ENCODE assay signal across 15 cellular contexts in genomic region chr12:3998968-3999792, GRCh38.
DNase-seq lines count a peak whose midpoint lies in the region; ATAC-seq, FAIRE-seq and TF ChIP-seq lines count a peak whose summit lies in the region.
"Had no signal": no experiment of that assay in that cellular context is flagged by ENCODE, and none has a peak within 500 bp of the region (broad histone marks: within the 10 kb centered on the region; RNA-seq: fewer than 3 reads in every experiment).

No MANE protein-coding gene starts in this region.

- H3T11ph ChIP-seq in H9 (ENCODE audit: low read length): no peak overlapping the region

- H3K27me3 Mint-ChIP-seq in H9 (ENCODE audit: low read depth): peaks cover 16% of the 10 kb centered on the region
- H3K27me3 Mint-ChIP-seq in activated naive CD8-positive, alpha-beta T cell treated with anti-CD3 and anti-CD28 coated beads for 36 hours: no peaks in the 10 kb centered on the region
- peaks cover 3% of the 10 kb centered on the region for H3K27me3 Mint-ChIP-seq in activated CD8-positive, alpha-beta memory T cell treated with anti-CD3 and anti-CD28 coated beads, Interleukin-2, amount 10 ng/mL, durations not matched to agents 7 days and 5 days

- H3K14ac ChIP-seq in H9 (ENCODE audit: insufficient read depth, low read length): peak overlapping the region; percentile 64; the same call in 1 of the 2 replicates

- no peaks in the 10 kb centered on the region for H3K27me3 ChIP-seq in H9 (ENCODE audit: insufficient read depth, low read length)
- no peaks in the 10 kb centered on the region for H3K27me3 ChIP-seq in parathyroid adenoma (ENCODE audit: control insufficient read depth, insufficient read depth, low read length)
- H3K27me3 ChIP-seq: BE2C, right lobe of liver had no signal

- no peak overlapping the region for H3K4ac ChIP-seq in H9 (ENCODE audit: low read depth, low read length)

- no peaks in the 10 kb centered on the region for H3K36me3 ChIP-seq in parathyroid adenoma (ENCODE audit: control insufficient read depth, insufficient read depth, low read length)
- H3K36me3 ChIP-seq: BE2C, right lobe of liver had no signal

- H4K20me1 ChIP-seq in H9 (ENCODE audit: control insufficient read depth, insufficient read depth, insufficient read length): no peaks in the 10 kb centered on the region

- H4K91ac ChIP-seq in H9 (ENCODE audit: insufficient read length, low read depth, low read length): no peak overlapping the region

- no peak overlapping the region for H3K27ac Mint-ChIP-seq in H9
- H3K27ac Mint-ChIP-seq in activated naive CD8-positive, alpha-beta T cell treated with anti-CD3 and anti-CD28 coated beads for 36 hours: no peak overlapping the region
- no peak overlapping the region for H3K27ac Mint-ChIP-seq in activated CD8-positive, alpha-beta memory T cell treated with anti-CD3 and anti-CD28 coated beads, Interleukin-2, amount 10 ng/mL, durations not matched to agents 7 days and 5 days
- H3K27ac Mint-ChIP-seq: stimulated activated memory B cell treated with anti-CD40 and anti-IgM and Interleukin-4, amounts not matched to agents 10 μg/mL and 1 μg/mL and 100 μg/mL, for 72 hours had no signal

- TF ChIP-seq CTCF in H9 (conservative IDR thresholded peaks at IDR 0.05): no peak
- TF ChIP-seq CTCF in parathyroid adenoma (IDR thresholded peaks at IDR 0.05): no peak

- H3K79me1 ChIP-seq in H9 (ENCODE audit: insufficient read depth, low read depth, low read length, poor library complexity, severe bottlenecking): no peaks in the 10 kb centered on the region

- H4K5ac ChIP-seq in H9 (ENCODE audit: insufficient read length, low read depth, low read length): no peak overlapping the region

- peaks cover 3 to 12% of the 10 kb centered on the region in 2 experiments; a peak in 4 of 5 replicates for H3K9me3 Mint-ChIP-seq in H9
- H3K9me3 Mint-ChIP-seq in activated naive CD8-positive, alpha-beta T cell treated with anti-CD3 and anti-CD28 coated beads for 36 hours: peaks cover 5% of the 10 kb centered on the region
- H3K9me3 Mint-ChIP-seq in activated CD8-positive, alpha-beta memory T cell treated with anti-CD3 and anti-CD28 coated beads, Interleukin-2, amount 10 ng/mL, durations not matched to agents 7 days and 5 days (ENCODE audit: low read depth): peaks cover 2% of the 10 kb centered on the region
- H3K9me3 Mint-ChIP-seq: stimulated activated memory B cell treated with anti-CD40 and anti-IgM and Interleukin-4, amounts not matched to agents 10 μg/mL and 1 μg/mL and 100 μg/mL, for 72 hours had no signal

- no peak for FAIRE-seq in GM19239 (lab: Jason Lieb, UNC)

- peak overlapping the region; percentile 15 for H2BK120ac ChIP-seq in H9 (ENCODE audit: low read depth, low read length, poor library complexity, severe bottlenecking)

- no peak overlapping the region for H3K23ac ChIP-seq in H9 (ENCODE audit: insufficient read length, low read depth, low read length)

- H2BK12ac ChIP-seq in H9 (ENCODE audit: insufficient read length, low read depth, low read length): no peak overlapping the region

- no peak for ATAC-seq in HG02588 (IDR thresholded peaks at IDR 0.05; ENCODE audit: unreplicated experiment)
- no peak for ATAC-seq in activated CD8-positive, alpha-beta memory T cell treated with anti-CD3 and anti-CD28 coated beads, Interleukin-2, amount 10 ng/mL, durations not matched to agents 7 days and 5 days
- ATAC-seq: stimulated activated memory B cell treated with anti-CD40 and anti-IgM and Interleukin-4, amounts not matched to agents 10 μg/mL and 1 μg/mL and 100 μg/mL, for 72 hours had no signal

- no peak overlapping the region for H3K27ac ChIP-seq in H9 (ENCODE audit: insufficient read length, low read depth, low read length)
- H3K27ac ChIP-seq in parathyroid adenoma: peak overlapping the region; percentile 85
- H3K27ac ChIP-seq: GM23248, right lobe of liver had no signal

- H3K23me2 ChIP-seq in H9 (ENCODE audit: insufficient read length, low read depth, low read length, poor library complexity, severe bottlenecking): no peaks in the 10 kb centered on the region

- no peak overlapping the region for H3K18ac ChIP-seq in H9 (ENCODE audit: insufficient read length, low read depth, low read length)

- H3K36me3 Mint-ChIP-seq in H9 (ENCODE audit: insufficient read depth in 1 of 3, low read depth in 3 of 3): peaks cover 0 to 9% (median 8%) of the 10 kb centered on the region in 3 experiments; a peak in 4 of 7 replicates
- H3K36me3 Mint-ChIP-seq in activated naive CD8-positive, alpha-beta T cell treated with anti-CD3 and anti-CD28 coated beads for 36 hours: no peaks in the 10 kb centered on the region
- no peaks in the 10 kb centered on the region for H3K36me3 Mint-ChIP-seq in activated CD8-positive, alpha-beta memory T cell treated with anti-CD3 and anti-CD28 coated beads, Interleukin-2, amount 10 ng/mL, durations not matched to agents 7 days and 5 days
- H3K36me3 Mint-ChIP-seq: stimulated activated memory B cell treated with anti-CD40 and anti-IgM and Interleukin-4, amounts not matched to agents 10 μg/mL and 1 μg/mL and 100 μg/mL, for 72 hours had no signal

- no CpG with 5 or more reads among the region's 7 CpGs for WGBS in H9 (ENCODE audit: extremely low coverage, insufficient read length, low lambda C conversion rate)

- no peak for DNase-seq in H9
- peak; percentile 34 for DNase-seq in T follicular helper cell (ENCODE audit: low read depth)
- peak; percentile 94 for DNase-seq in islet precursor cell
- DNase-seq in activated naive CD8-positive, alpha-beta T cell treated with anti-CD3 and anti-CD28 coated beads for 36 hours: no peak
- DNase-seq in GM19239 (ENCODE audit: insufficient read length, low spot score): no peak
- DNase-seq in activated CD8-positive, alpha-beta memory T cell treated with anti-CD3 and anti-CD28 coated beads, Interleukin-2, amount 10 ng/mL, durations not matched to agents 7 days and 5 days: no peak
- DNase-seq: activated CD8-positive, alpha-beta memory T cell treated with anti-CD3 and anti-CD28 coated beads, Interleukin-2, amount 50 U/mL, for 48 hours; BE2C; GM23248; Kasumi-1; NCI-H1694; right lobe of liver had no signal

- H3K9me3 ChIP-seq in H9 (ENCODE audit: control insufficient read depth, low read depth, low read length): no peaks in the 10 kb centered on the region
- no peaks in the 10 kb centered on the region for H3K9me3 ChIP-seq in parathyroid adenoma (ENCODE audit: control insufficient read depth, low read length)
- H3K9me3 ChIP-seq: BE2C, right lobe of liver had no signal

- H3K9ac ChIP-seq in H9 (ENCODE audit: extremely low read depth, insufficient read length, low read length): no peak overlapping the region
- no peak overlapping the region for H3K9ac ChIP-seq in parathyroid adenoma
- H3K9ac ChIP-seq: GM23248 had no signal

- H3K4me1 ChIP-seq in H9 (ENCODE audit: insufficient read depth, low read length) (peaks cover 4% of the 10 kb centered on the region; the same call in 1 of the 2 replicates), parathyroid adenoma (peaks cover 46% of the 10 kb centered on the region)
- H3K4me1 ChIP-seq: BE2C, right lobe of liver had no signal

- CTCF ChIA-PET in activated CD8-positive, alpha-beta memory T cell treated with anti-CD3 and anti-CD28 coated beads, Interleukin-2, amount 10 ng/mL, durations not matched to agents 7 days and 5 days (lab: Charles Lee): interaction anchor here (1.2 to 2.3 kb wide), 4 partner anchors 107 to 278 kb away, joined by 3 to 17 read pairs (median 6); no protein-coding TSS in a partner anchor

- H3K79me2 ChIP-seq in H9 (ENCODE audit: insufficient read depth, low read length) (no peaks in the 10 kb centered on the region), parathyroid adenoma (no peaks in the 10 kb centered on the region)

- H3K4me3 Mint-ChIP-seq in H9: no peak overlapping the region
- no peak overlapping the region for H3K4me3 Mint-ChIP-seq in activated naive CD8-positive, alpha-beta T cell treated with anti-CD3 and anti-CD28 coated beads for 36 hours
- H3K4me3 Mint-ChIP-seq in activated CD8-positive, alpha-beta memory T cell treated with anti-CD3 and anti-CD28 coated beads, Interleukin-2, amount 10 ng/mL, durations not matched to agents 7 days and 5 days: no peak overlapping the region
- H3K4me3 Mint-ChIP-seq: stimulated activated memory B cell treated with anti-CD40 and anti-IgM and Interleukin-4, amounts not matched to agents 10 μg/mL and 1 μg/mL and 100 μg/mL, for 72 hours had no signal

- no peak overlapping the region for H2AFZ ChIP-seq in H9 (ENCODE audit: low read length)
- peak overlapping the region; percentile 7 for H2AFZ ChIP-seq in parathyroid adenoma
- H2AFZ ChIP-seq: GM23248 had no signal

- H3K56ac ChIP-seq in H9 (ENCODE audit: insufficient read length, low read depth, low read length): no peak overlapping the region

- peak overlapping the region; percentile 32 for H2BK5ac ChIP-seq in H9 (ENCODE audit: insufficient read length, low read length)

- H2BK20ac ChIP-seq in H9 (ENCODE audit: low read depth, low read length, poor library complexity, severe bottlenecking): no peak overlapping the region

- H4K8ac ChIP-seq in H9 (replicated peaks; ENCODE audit: insufficient read length, low read depth, low read length): no peak overlapping the region

- H3K4me2 ChIP-seq in H9 (ENCODE audit: insufficient read depth, insufficient read length, low read length): no peak overlapping the region
- peak overlapping the region; percentile 25 for H3K4me2 ChIP-seq in parathyroid adenoma (ENCODE audit: low read length)

- peaks cover 7 to 20% of the 10 kb centered on the region in 2 experiments for H3K4me1 Mint-ChIP-seq in H9
- peaks cover 22% of the 10 kb centered on the region for H3K4me1 Mint-ChIP-seq in activated naive CD8-positive, alpha-beta T cell treated with anti-CD3 and anti-CD28 coated beads for 36 hours
- peaks cover 18% of the 10 kb centered on the region for H3K4me1 Mint-ChIP-seq in activated CD8-positive, alpha-beta memory T cell treated with anti-CD3 and anti-CD28 coated beads, Interleukin-2, amount 10 ng/mL, durations not matched to agents 7 days and 5 days

- H2AK5ac ChIP-seq in H9 (ENCODE audit: insufficient read length, low read length): no peak overlapping the region

- no peak overlapping the region for H2BK15ac ChIP-seq in H9 (ENCODE audit: low read depth, low read length)

- peak overlapping the region; percentile 34 for H3K4me3 ChIP-seq in parathyroid adenoma (ENCODE audit: low read depth, low read length)
- H3K4me3 ChIP-seq: GM23248, right lobe of liver had no signal

Comparison
In these comparisons a context has a peak if more than half of its experiments do, and no peak if none do; other contexts are left out.
1. DNase-seq: peak in T follicular helper cell (single experiment) and islet precursor cell (single experiment); none in H9 (single experiment), activated naive CD8-positive, alpha-beta T cell treated with anti-CD3 and anti-CD28 coated beads for 36 hours (single experiment), GM19239 (single experiment) and activated CD8-positive, alpha-beta memory T cell treated with anti-CD3 and anti-CD28 coated beads, Interleukin-2, amount 10 ng/mL, durations not matched to agents 7 days and 5 days (single experiment).